ENCODE assay signal across 8 cellular contexts in genomic region chr10:15585303-15585715, GRCh38.
DNase-seq lines count a peak whose midpoint lies in the region; ATAC-seq and TF ChIP-seq lines count a peak whose summit lies in the region.

No MANE protein-coding gene starts in this region.

- H4K20me1 ChIP-seq in neural cell (ENCODE audit: insufficient read depth): no peaks in the 10 kb centered on the region

- H3K9me3 ChIP-seq in neural cell (ENCODE audit: low read length) (no peaks in the 10 kb centered on the region), vagina (no peaks in the 10 kb centered on the region)

- no peak for TF ChIP-seq EP300 in neural cell (conservative IDR thresholded peaks at IDR 0.05; ENCODE audit: poor library complexity, severe bottlenecking)

- peaks cover 2% of the 10 kb centered on the region for H3K9me3 Mint-ChIP-seq in activated CD4-positive, alpha-beta T cell treated with anti-CD3 and anti-CD28 coated beads for 36 hours (ENCODE audit: low read depth)

- H3K4me1 Mint-ChIP-seq in activated CD4-positive, alpha-beta T cell treated with anti-CD3 and anti-CD28 coated beads for 36 hours: no peaks in the 10 kb centered on the region

- H3K36me3 Mint-ChIP-seq in activated CD4-positive, alpha-beta T cell treated with anti-CD3 and anti-CD28 coated beads for 36 hours (ENCODE audit: low read depth): no peaks in the 10 kb centered on the region

- no peak overlapping the region for H2AFZ ChIP-seq in neural cell (ENCODE audit: low read depth, low read length)

- no peaks in the 10 kb centered on the region for H3K27me3 ChIP-seq in neural cell (ENCODE audit: insufficient read depth, low read depth, low read length)
- H3K27me3 ChIP-seq in vagina: no peaks in the 10 kb centered on the region

- TF ChIP-seq CTCF in LNCAP (IDR thresholded peaks at IDR 0.05): peak; percentile 91
- TF ChIP-seq CTCF in epithelial cell of proximal tubule (conservative IDR thresholded peaks at IDR 0.05; ENCODE audit: low read depth, low read length): peak; percentile 91
- peak; percentile 18 for TF ChIP-seq CTCF in neural cell (IDR thresholded peaks at IDR 0.05; ENCODE audit: poor library complexity, severe bottlenecking)
- peak in 2 of 3 experiments; percentile 39 to 62 for TF ChIP-seq CTCF in vagina (IDR thresholded peaks at IDR 0.05)

- no peaks in the 10 kb centered on the region for H3K9me2 ChIP-seq in neural cell (ENCODE audit: insufficient read depth, low read length)

- POLR2A ChIA-PET in activated CD4-positive, alpha-beta T cell treated with anti-CD3 and anti-CD28 coated beads for 36 hours (lab: Charles Lee): no interaction called here

- no peak overlapping the region for H3K4me3 Mint-ChIP-seq in activated CD4-positive, alpha-beta T cell treated with anti-CD3 and anti-CD28 coated beads for 36 hours

- peak; percentile 73 for DNase-seq in activated CD4-positive, alpha-beta T cell treated with anti-CD3 and anti-CD28 coated beads for 36 hours
- DNase-seq in activated CD4-positive, alpha-beta T cell treated with anti-CD3 and anti-CD28 coated beads, Interleukin-2, amount 50 U/mL, for 4 hours: no peak
- DNase-seq in UCSD-AML1 (lab: John Stamatoyannopoulos, UW; ENCODE audit: unreplicated experiment) (peak; percentile 50), epithelial cell of proximal tubule (ENCODE audit: low read depth) (no peak), vagina (ENCODE audit: extremely low spot score in 2 of 2) (no peak)

- no peaks in the 10 kb centered on the region for H3K36me3 ChIP-seq in neural cell (ENCODE audit: insufficient read depth, low read length)
- no peaks in the 10 kb centered on the region for H3K36me3 ChIP-seq in vagina

- TF ChIP-seq RAD21 in neural cell (conservative IDR thresholded peaks at IDR 0.05): no peak

- TF ChIP-seq POLR2A in vagina (IDR thresholded peaks at IDR 0.05): no peak

- no peaks in the 10 kb centered on the region for H3K79me2 ChIP-seq in neural cell (replicated peaks; ENCODE audit: insufficient read depth, low read length)

- no peaks in the 10 kb centered on the region for H3K4me1 ChIP-seq in vagina

- H3K9ac ChIP-seq in neural cell (ENCODE audit: low read length): no peak overlapping the region

- no peaks in the 10 kb centered on the region for H3F3A ChIP-seq in neural cell (ENCODE audit: insufficient read depth, low read length, poor library complexity, severe bottlenecking)

- H3K4me3 ChIP-seq in epithelial cell of proximal tubule (ENCODE audit: low read depth, low read length) (no peak overlapping the region), neural cell (ENCODE audit: low read length) (no peak overlapping the region), vagina (no peak overlapping the region)

- no peak overlapping the region for H3K27ac Mint-ChIP-seq in activated CD4-positive, alpha-beta T cell treated with anti-CD3 and anti-CD28 coated beads for 36 hours

- peaks cover 11% of the 10 kb centered on the region for H3K27me3 Mint-ChIP-seq in activated CD4-positive, alpha-beta T cell treated with anti-CD3 and anti-CD28 coated beads for 36 hours

- intact Hi-C loops in activated CD4-positive, alpha-beta T cell treated with anti-CD3 and anti-CD28 coated beads for 36 hours (cut with DNase I, micrococcal nuclease): loop anchor here in 1 of 2 experiments (5.0 to 10.0 kb wide), 2 partner anchors 132 to 239 kb away; partner anchors contain the start of gene ITGA8
- intact Hi-C loops in vagina (cut with DNase I): no loop called here

- H3K27ac ChIP-seq in neural cell (ENCODE audit: low read length): no peak overlapping the region
- no peak overlapping the region for H3K27ac ChIP-seq in vagina

- H3K4me2 ChIP-seq in neural cell (ENCODE audit: low read length): no peak overlapping the region

- ATAC-seq in activated CD4-positive, alpha-beta T cell treated with anti-CD3 and anti-CD28 coated beads for 36 hours: peak; percentile 65
- peak; percentile 57 for ATAC-seq in GM21737 (IDR thresholded peaks at IDR 0.05; ENCODE audit: unreplicated experiment)

- CTCF ChIA-PET in activated CD4-positive, alpha-beta T cell treated with anti-CD3 and anti-CD28 coated beads for 36 hours (lab: Charles Lee): interaction anchor here (0.8 to 2.2 kb wide), 5 partner anchors 12 to 67 kb away, joined by 3 to 8 read pairs (median 3); no protein-coding TSS in a partner anchor

TF ChIP-seq in neural cell, 6 proteins besides CTCF, POLR2A, EP300 and RAD21:
- TF ChIP-seq POLR2AphosphoS5 (IDR thresholded peaks at IDR 0.05): no peak
- no peak for TF ChIP-seq SMC3 (conservative IDR thresholded peaks at IDR 0.05; ENCODE audit: poor library complexity)
- no peak for TF ChIP-seq REST (IDR thresholded peaks at IDR 0.05; ENCODE audit: borderline replicate concordance)
- TF ChIP-seq EZH2 (IDR thresholded peaks at IDR 0.05; ENCODE audit: borderline replicate concordance, insufficient read depth, low read length, poor library complexity, severe bottlenecking): no peak
- TF ChIP-seq TAF1 (IDR thresholded peaks at IDR 0.05; ENCODE audit: low read depth): no peak
- TF ChIP-seq MXI1 (conservative IDR thresholded peaks at IDR 0.05; ENCODE audit: poor library complexity, severe bottlenecking): no peak
TF ChIP-seq in neural cell: peak in this region for 0.

Comparison
In these comparisons a context has a peak if more than half of its experiments do, and no peak if none do; other contexts are left out.
1. DNase-seq: peak in activated CD4-positive, alpha-beta T cell treated with anti-CD3 and anti-CD28 coated beads for 36 hours (single experiment) and UCSD-AML1 (single experiment); none in activated CD4-positive, alpha-beta T cell treated with anti-CD3 and anti-CD28 coated beads, Interleukin-2, amount 50 U/mL, for 4 hours (0 of 2), epithelial cell of proximal tubule (single experiment) and vagina (0 of 2).
2. CTCF ChIP-seq: peak in every context shown above with its lines; median percentile 91 in LNCAP; 91 in epithelial cell of proximal tubule; 50 in vagina; 18 in neural cell.